Comparison of ENCODE assay signal across 35 cellular contexts in the genomic region with DNA sequence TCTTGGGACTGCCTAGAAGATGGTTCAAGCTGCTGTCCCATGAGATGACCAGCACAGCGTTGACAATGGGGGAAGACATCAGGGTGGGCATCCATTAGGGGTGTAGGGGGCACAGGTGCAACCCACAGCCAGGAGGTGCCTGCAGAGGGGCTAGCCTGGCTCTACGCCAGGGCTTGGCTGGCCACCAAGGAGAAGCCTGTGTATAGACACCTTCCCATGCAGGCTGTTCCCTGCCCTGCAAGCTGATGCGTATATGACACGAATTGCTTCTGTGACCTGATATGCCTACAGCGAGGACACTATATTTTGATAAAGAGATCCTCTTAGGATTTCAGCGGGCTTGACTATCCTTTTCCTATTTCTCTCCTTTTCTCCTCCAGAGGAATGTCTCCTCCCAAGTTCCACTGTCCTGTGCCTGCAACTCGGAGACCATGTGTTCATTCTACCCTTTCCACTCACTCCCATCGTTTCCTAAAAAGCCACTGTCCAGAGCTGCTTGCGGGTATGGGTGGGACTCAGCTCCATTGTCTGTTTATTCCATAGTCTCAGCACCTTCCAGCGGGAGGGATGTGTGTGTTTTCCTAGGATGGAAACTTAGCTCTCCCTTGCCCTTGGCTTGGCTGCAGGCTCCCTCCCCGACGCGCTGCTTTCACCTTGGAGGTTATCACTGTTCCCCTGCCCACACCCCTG. TPM values are rescaled to one million over a fixed set of nuclear protein-coding genes. Genes with fewer than 3 reads are reported as not detected.
DNase-seq lines count a peak whose midpoint lies in the region; ATAC-seq and TF ChIP-seq lines count a peak whose summit lies in the region.
"Had no signal": no experiment of that assay in that cellular context is flagged by ENCODE, and none has a peak within 500 bp of the region (broad histone marks: within the 10 kb centered on the region; RNA-seq: fewer than 3 reads in every experiment).

No MANE protein-coding gene starts in this region.

- H2BK15ac ChIP-seq in neuronal stem cell (ENCODE audit: low read length) = no peak overlapping the region

- no peak overlapping the region for H2BK5ac ChIP-seq in neuronal stem cell (ENCODE audit: low read length)

- peak overlapping the region; percentile 17 for H3K14ac ChIP-seq in neuronal stem cell (ENCODE audit: low read length)

- H3K4ac ChIP-seq in neuronal stem cell (ENCODE audit: low read length) = no peak overlapping the region

- TF ChIP-seq CTCF in endodermal cell (conservative IDR thresholded peaks at IDR 0.05) = no peak

- no peak overlapping the region for H2AFZ ChIP-seq in neuronal stem cell (ENCODE audit: low read length)
- H2AFZ ChIP-seq: parathyroid adenoma had no signal

- H3K27ac ChIP-seq in endodermal cell (ENCODE audit: low read depth, low read length) (no peak overlapping the region), neuronal stem cell (replicated peaks; ENCODE audit: low read length) (no peak overlapping the region)
- H3K27ac ChIP-seq: adrenal gland, body of pancreas, gastrocnemius medialis, HL-60, parathyroid adenoma, right lobe of liver, tibial nerve had no signal

- H3K4me2 ChIP-seq in neuronal stem cell (ENCODE audit: insufficient read depth, low read length, poor library complexity, severe bottlenecking) = no peak overlapping the region

- no peaks in the 10 kb centered on the region for H3K9me3 Mint-ChIP-seq in endodermal cell
- H3K9me3 Mint-ChIP-seq: activated naive CD4-positive, alpha-beta T cell treated with anti-CD3 and anti-CD28 coated beads, Interleukin-2, amount 10 ng/mL, durations not matched to agents 7 days and 5 days; activated T-cell treated with anti-CD3 and anti-CD28 coated beads, Interleukin-2, amount 50 U/mL, for 4 hours; CD8-positive, alpha-beta memory T cell; memory B cell had no signal

- H3K9ac ChIP-seq in endodermal cell (ENCODE audit: extremely low read depth, low read length, poor library complexity, severe bottlenecking) (no peak overlapping the region), neuronal stem cell (ENCODE audit: low read depth, low read length, poor library complexity) (no peak overlapping the region)
- H3K9ac ChIP-seq: parathyroid adenoma had no signal

- no peaks in the 10 kb centered on the region for H3K79me1 ChIP-seq in neuronal stem cell (ENCODE audit: low read depth, low read length)

- no peaks in the 10 kb centered on the region for H3K4me1 Mint-ChIP-seq in endodermal cell

- no peak overlapping the region for H2AK5ac ChIP-seq in neuronal stem cell (ENCODE audit: low read depth, low read length)

- H3K27me3 Mint-ChIP-seq in endodermal cell (ENCODE audit: insufficient read depth) = peaks cover 3% of the 10 kb centered on the region
- H3K27me3 Mint-ChIP-seq: memory B cell had no signal

- H3K36me3 Mint-ChIP-seq in endodermal cell (ENCODE audit: low read depth) = no peaks in the 10 kb centered on the region
- H3K36me3 Mint-ChIP-seq: activated naive CD4-positive, alpha-beta T cell treated with anti-CD3 and anti-CD28 coated beads, Interleukin-2, amount 10 ng/mL, durations not matched to agents 7 days and 5 days; CD8-positive, alpha-beta memory T cell; memory B cell had no signal

- no peak overlapping the region for H2BK120ac ChIP-seq in neuronal stem cell (ENCODE audit: low read depth, low read length)

- no peak overlapping the region for H3K27ac Mint-ChIP-seq in endodermal cell
- H3K27ac Mint-ChIP-seq: activated naive CD4-positive, alpha-beta T cell treated with anti-CD3 and anti-CD28 coated beads, Interleukin-2, amount 10 ng/mL, durations not matched to agents 7 days and 5 days; CD8-positive, alpha-beta memory T cell; memory B cell had no signal

- H3K36me3 ChIP-seq in endodermal cell (ENCODE audit: control insufficient read depth, insufficient read depth, low read length) (no peaks in the 10 kb centered on the region), neuronal stem cell (replicated peaks in 1 of 2; ENCODE audit: control insufficient read depth in 2 of 2, insufficient read depth in 2 of 2, low read length in 2 of 2) (no peaks in the 10 kb centered on the region)
- H3K36me3 ChIP-seq: adrenal gland, gastrocnemius medialis, HAP-1, right lobe of liver, tibial nerve had no signal

- no peak overlapping the region for H3K4me3 Mint-ChIP-seq in endodermal cell
- H3K4me3 Mint-ChIP-seq: activated naive CD4-positive, alpha-beta T cell treated with anti-CD3 and anti-CD28 coated beads, Interleukin-2, amount 10 ng/mL, durations not matched to agents 7 days and 5 days; activated T-cell treated with anti-CD3 and anti-CD28 coated beads, Interleukin-2, amount 50 U/mL, for 4 hours; CD8-positive, alpha-beta memory T cell; memory B cell had no signal

- H4K91ac ChIP-seq in neuronal stem cell (ENCODE audit: low read depth, low read length, poor library complexity) = no peak overlapping the region

- H3K18ac ChIP-seq in neuronal stem cell (ENCODE audit: low read length) = peak overlapping the region; percentile 11

- no peak overlapping the region for H4K8ac ChIP-seq in neuronal stem cell (ENCODE audit: low read depth, low read length)

- WGBS in endodermal cell (ENCODE audit: insufficient coverage in 1 of 2, insufficient read length in 1 of 2), 2 experiments = 92 to 93% methylated on average over 9 to 13 of the region's 13 CpGs
- WGBS in neuronal stem cell (ENCODE audit: extremely low coverage in 2 of 2, insufficient read length in 2 of 2, insufficient replicate concordance in 1 of 2), 2 donors = no CpG with 5 or more reads among the region's 13 CpGs

- no peak overlapping the region for H3K4me3 ChIP-seq in endodermal cell (ENCODE audit: low read length)
- no peak overlapping the region for H3K4me3 ChIP-seq in neuronal stem cell (ENCODE audit: low read length in 2 of 2)
- H3K4me3 ChIP-seq: adrenal gland, body of pancreas, gastrocnemius medialis, HAP-1, right lobe of liver, tibial nerve had no signal

- DNase-seq in 8988T = peak; percentile 9
- DNase-seq in NCI-H1105 (lab: John Stamatoyannopoulos, UW) = peak; percentile 8
- peak; percentile 37 for DNase-seq in endodermal cell
- no peak for DNase-seq in neuronal stem cell (ENCODE audit: low spot score)
- DNase-seq in COLO668 (lab: John Stamatoyannopoulos, UW; ENCODE audit: unreplicated experiment) = no peak
- DNase-seq in putamen (ENCODE audit: low spot score) = no peak
- DNase-seq in NCI-H2081 treated with DMSO at 0.1 percent for 48 hours (lab: John Stamatoyannopoulos, UW) = no peak
- DNase-seq: activated naive CD4-positive, alpha-beta T cell treated with anti-CD3 and anti-CD28 coated beads, Interleukin-2, amount 10 ng/mL, durations not matched to agents 7 days and 5 days; activated T-cell treated with anti-CD3 and anti-CD28 coated beads, Interleukin-2, amount 50 U/mL, for 4 hours; CD8-positive, alpha-beta memory T cell; dermis blood vessel endothelial cell; DMS153; gastrocnemius medialis; MM.1S; NCI-H1417; NCI-H2029; NCI-H2227 treated with DMSO at 0.1 percent for 48 hours; NCI-H526; SHP77 treated with DMSO at 0.1 percent for 48 hours; stimulated activated CD4-positive, alpha-beta T cell treated with anti-CD3 and anti-CD28 coated beads, Interleukin-4, amount 100 ng/mL, for 1 hour had no signal

- no peaks in the 10 kb centered on the region for H3K4me1 ChIP-seq in endodermal cell (ENCODE audit: control insufficient read depth, insufficient read depth, low read length)
- peaks cover 0 to 9% of the 10 kb centered on the region in 2 donors for H3K4me1 ChIP-seq in neuronal stem cell (ENCODE audit: control insufficient read depth in 2 of 2, insufficient read depth in 1 of 2, low read depth in 1 of 2, low read length in 2 of 2)
- H3K4me1 ChIP-seq: adrenal gland, HAP-1, parathyroid adenoma, right lobe of liver had no signal

- ATAC-seq in GM21381 (IDR thresholded peaks at IDR 0.05; ENCODE audit: unreplicated experiment) = no peak
- ATAC-seq: activated T-cell treated with anti-CD3 and anti-CD28 coated beads, Interleukin-2, amount 50 U/mL, for 4 hours; body of pancreas; gastrocnemius medialis; Panc1; right lobe of liver had no signal

- H3K9me3 ChIP-seq in endodermal cell (ENCODE audit: control insufficient read depth, low read length) (no peaks in the 10 kb centered on the region), neuronal stem cell (replicated peaks in 1 of 2; ENCODE audit: control insufficient read depth in 2 of 2, insufficient read depth in 1 of 2, low read depth in 1 of 2, low read length in 2 of 2) (peaks cover 0 to 2% of the 10 kb centered on the region in 2 donors)
- H3K9me3 ChIP-seq: adrenal gland, body of pancreas, gastrocnemius medialis, HAP-1, right lobe of liver, tibial nerve had no signal

- H3K23ac ChIP-seq in neuronal stem cell (ENCODE audit: low read depth, low read length, poor library complexity) = no peak overlapping the region

- H3K27me3 ChIP-seq in endodermal cell (ENCODE audit: control insufficient read depth, insufficient read depth, low read length, poor library complexity, severe bottlenecking) = no peaks in the 10 kb centered on the region
- H3K27me3 ChIP-seq in neuronal stem cell (ENCODE audit: control insufficient read depth in 3 of 3, insufficient read depth in 3 of 3, low read depth in 1 of 3, low read length in 3 of 3) = peaks cover 0 to 38% (median 5%) of the 10 kb centered on the region in 3 experiments
- H3K27me3 ChIP-seq: adrenal gland, body of pancreas, gastrocnemius medialis, right lobe of liver had no signal

- H2BK12ac ChIP-seq in neuronal stem cell (ENCODE audit: low read length) = no peak overlapping the region

RNA-seq across cellular contexts. Expression of a gene that starts 56.1 kb away (rescaled TPM):
- total RNA-seq in endodermal cell = 10 to 100 TPM; 17.5 to 21.7 TPM
- 1.7 TPM for polyA plus RNA-seq in endodermal cell (2013, experiment 1 of 2)
- 1.3 TPM for polyA plus RNA-seq in endodermal cell (2013, experiment 2 of 2)
- polyA plus RNA-seq in neuronal stem cell (2013, experiment 1 of 2) = 0.73 TPM
- 0.58 TPM for polyA plus RNA-seq in neuronal stem cell (2013, experiment 2 of 2)
- total RNA-seq: T-helper 2 cell treated with Interferon-gamma antibody and Interleukin-4, amounts not matched to agents 100 ng/mL and 5 ng/mL, for 36 hours had no signal
- polyA plus RNA-seq: AG04450; BJ; CD8-positive, alpha-beta memory T cell; fibroblast of lung; neural cell had no signal

Comparison
In these comparisons a context has a peak if more than half of its experiments do, and no peak if none do; other contexts are left out.
1. DNase-seq: peak in 8988T (single experiment), NCI-H1105 (single experiment) and endodermal cell (single experiment); none in neuronal stem cell (single experiment), COLO668 (single experiment), putamen (single experiment) and NCI-H2081 treated with DMSO at 0.1 percent for 48 hours (single experiment).